In genomic region chr17:60079401-60079861, GRCh38 we compare ENCODE assay signal across 8 cellular contexts. TPM values are rescaled to one million over a fixed set of nuclear protein-coding genes. Genes with fewer than 3 reads are reported as not detected.
DNase-seq lines count a peak whose midpoint lies in the region; ATAC-seq, FAIRE-seq and TF ChIP-seq lines count a peak whose summit lies in the region.

No MANE protein-coding gene starts in this region.

- intact Hi-C loops in adrenal gland (cut with DNase I) = no loop called here

- CTCF ChIA-PET in CD8-positive, alpha-beta memory T cell (lab: Charles Lee) = no interaction called here

- peak overlapping the region in 5 of 8 donors; percentile 22 to 92 (median 68) for H3K27ac Mint-ChIP-seq in CD8-positive, alpha-beta memory T cell

- H3K9me3 ChIP-seq in CD8-positive, alpha-beta memory T cell (ENCODE audit: low read length) = no peaks in the 10 kb centered on the region
- H3K9me3 ChIP-seq in adrenal gland (replicated peaks in 1 of 3) (no peaks in the 10 kb centered on the region), keratinocyte (ENCODE audit: control insufficient read depth, low read depth, low read length) (no peaks in the 10 kb centered on the region)

- H3K9me1 ChIP-seq in keratinocyte (ENCODE audit: control insufficient read depth, extremely low read depth, insufficient read depth, low read length) = no peaks in the 10 kb centered on the region

- no peaks in the 10 kb centered on the region for H3K27me3 Mint-ChIP-seq in CD8-positive, alpha-beta memory T cell

- H3K4me3 ChIP-seq in CD8-positive, alpha-beta memory T cell (ENCODE audit: low read length) = no peak overlapping the region
- peak overlapping the region; percentile 74 for H3K4me3 ChIP-seq in Jurkat, Clone E6-1 (ENCODE audit: low read length)
- H3K4me3 ChIP-seq in adrenal gland (peak overlapping the region in 2 of 4 donors; percentile 49 to 94), keratinocyte (ENCODE audit: control insufficient read depth in 2 of 3, extremely low read depth in 1 of 3, insufficient read depth in 2 of 3, low read depth in 1 of 3, low read length in 3 of 3) (peak overlapping the region; percentile 39 to 72 (median 70))

- H3K27me3 ChIP-seq in CD8-positive, alpha-beta memory T cell (ENCODE audit: insufficient read depth, low read length, poor library complexity, severe bottlenecking) = no peaks in the 10 kb centered on the region
- H3K27me3 ChIP-seq in adrenal gland = no peaks in the 10 kb centered on the region
- no peaks in the 10 kb centered on the region for H3K27me3 ChIP-seq in keratinocyte (ENCODE audit: control insufficient read depth, extremely low read depth, insufficient read depth, low read length)

- DNase-seq in CD8-positive, alpha-beta memory T cell = no peak
- no peak for DNase-seq in Jurkat, Clone E6-1 (ENCODE audit: low read depth, low spot score)
- DNase-seq in adrenal gland (peak in 3 of 7 donors; percentile 14 to 26 (median 19)), keratinocyte (ENCODE audit: low read depth, low spot score) (no peak), superior temporal gyrus (ENCODE audit: extremely low spot score) (peak; percentile 37), kidney glomerular epithelial cell (lab: John Stamatoyannopoulos, UW) (no peak)

- H3K36me3 ChIP-seq in CD8-positive, alpha-beta memory T cell (ENCODE audit: insufficient read depth, low read length) = peaks cover 6% of the 10 kb centered on the region
- H3K36me3 ChIP-seq in adrenal gland (replicated peaks in 1 of 2) (peaks cover 0 to 19% of the 10 kb centered on the region in 2 donors), keratinocyte (ENCODE audit: control insufficient read depth in 2 of 2, extremely low read depth in 1 of 2, insufficient read depth in 2 of 2, low read length in 2 of 2) (peaks cover 0 to 10% of the 10 kb centered on the region in 2 experiments)

- H3K4me2 ChIP-seq in keratinocyte (ENCODE audit: control insufficient read depth, extremely low read depth, insufficient read depth, low read depth, low read length) = peak overlapping the region; percentile 90

- 27 to 37% (median 31%) methylated on average over 8 of the region's 8 CpGs for WGBS in adrenal gland, 4 donors

- no peak overlapping the region for H3K27ac ChIP-seq in CD8-positive, alpha-beta memory T cell (ENCODE audit: low read depth, low read length)
- peak overlapping the region; percentile 22 to 88 (median 73) for H3K27ac ChIP-seq in adrenal gland
- peak overlapping the region; percentile 11 for H3K27ac ChIP-seq in keratinocyte (ENCODE audit: control insufficient read depth, insufficient read depth, low read length)

- H3K9ac ChIP-seq in keratinocyte (ENCODE audit: control insufficient read depth, extremely low read depth, insufficient read depth, low read length) = peak overlapping the region; percentile 77

- FAIRE-seq in keratinocyte (lab: Jason Lieb, UNC) = no peak

- no peak for TF ChIP-seq CTCF in adrenal gland (IDR thresholded peaks at IDR 0.05)
- TF ChIP-seq CTCF in keratinocyte (optimal IDR thresholded peaks at IDR 0.05 in 1 of 3, IDR thresholded peaks at IDR 0.05 in 1 of 3, conservative IDR thresholded peaks at IDR 0.05 in 1 of 3; ENCODE audit: extremely low read depth in 1 of 3, insufficient read depth in 2 of 3, low read length in 3 of 3) = no peak

- H2AFZ ChIP-seq in keratinocyte (ENCODE audit: control insufficient read depth, low read length) = peak overlapping the region; percentile 64

- POLR2A ChIA-PET in CD8-positive, alpha-beta memory T cell (lab: Charles Lee) = no interaction called here

- H3K9me3 Mint-ChIP-seq in CD8-positive, alpha-beta memory T cell = no peaks in the 10 kb centered on the region

- H3K79me2 ChIP-seq in keratinocyte (ENCODE audit: control insufficient read depth, insufficient read depth, low read length) = peaks cover 8% of the 10 kb centered on the region

- peaks cover 16 to 29% (median 26%) of the 10 kb centered on the region in 3 donors for H3K4me1 Mint-ChIP-seq in CD8-positive, alpha-beta memory T cell

- H4K20me1 ChIP-seq in keratinocyte (ENCODE audit: control insufficient read depth, extremely low read depth, insufficient read depth, low read length) = no peaks in the 10 kb centered on the region

- H3K4me1 ChIP-seq in CD8-positive, alpha-beta memory T cell (ENCODE audit: insufficient read depth, low read length) = peaks cover 21% of the 10 kb centered on the region
- H3K4me1 ChIP-seq in adrenal gland (replicated peaks in 1 of 2) = peaks cover 6 to 30% of the 10 kb centered on the region in 2 donors
- peaks cover 58% of the 10 kb centered on the region for H3K4me1 ChIP-seq in keratinocyte (ENCODE audit: control insufficient read depth, extremely low read depth, insufficient read depth, low read length)

- TF ChIP-seq POLR2A in adrenal gland (IDR thresholded peaks at IDR 0.05) = peak in 1 of 2 donors; percentile 42

- dilution Hi-C loops in keratinocyte (cut with MboI; ENCODE audit: extremely low pct_ligation_motif_present, low sequenced_read_pairs) = no loop called here

- H3K36me3 Mint-ChIP-seq in CD8-positive, alpha-beta memory T cell = peaks cover 0 to 19% (median 5%) of the 10 kb centered on the region in 3 donors

- H3K4me3 Mint-ChIP-seq in CD8-positive, alpha-beta memory T cell = peak overlapping the region; percentile 74 to 97 (median 93)

- no peak for ATAC-seq in HG02970 (IDR thresholded peaks at IDR 0.05; ENCODE audit: low FRiP score, unreplicated experiment)
- no peak for ATAC-seq in HG02623 (IDR thresholded peaks at IDR 0.05; ENCODE audit: unreplicated experiment)

RNA-seq across cellular contexts. Expression of gene HEATR6, which starts 0.7 kb away (rescaled TPM):
- 10 to 100 TPM; 22.8 to 24.0 TPM for total RNA-seq in CD8-positive, alpha-beta memory T cell
- 7.6 TPM for polyA plus RNA-seq in CD8-positive, alpha-beta memory T cell
- polyA plus RNA-seq in Jurkat, Clone E6-1 (2012; ENCODE audit: insufficient read depth, insufficient read length) = 17.1 TPM
- 10 to 100 TPM; 18.8 to 30.3 (median 25.0) TPM for total RNA-seq in adrenal gland
- polyA plus RNA-seq in adrenal gland = 10 to 100 TPM; 14.3 to 22.8 (median 15.4) TPM
- 11.7 to 16.1 TPM (median 11.8 TPM) in 3 replicates for polyA plus RNA-seq in keratinocyte
- polyA plus RNA-seq in keratinocyte (2011; ENCODE audit: low read depth) = 5.8 TPM
- 8.0 and 9.8 TPM in 2 replicates for polyA plus RNA-seq in keratinocyte (2011; cell fraction: cytosol; rRNA removed)
- 38.5 and 39.9 TPM in 2 replicates for polyA plus RNA-seq in keratinocyte (2011; cell fraction: nucleus; rRNA removed)
- polyA plus RNA-seq in keratinocyte (2012; ENCODE audit: low replicate concordance) = 9.2 and 9.4 TPM in 2 replicates
- 16.3 to 24.0 TPM (median 23.7 TPM) in 3 replicates for polyA minus RNA-seq in keratinocyte
- polyA minus RNA-seq in keratinocyte (2011; cell fraction: cytosol; rRNA and poly(A)+ RNA removed) = 26.9 TPM
- polyA minus RNA-seq in keratinocyte (2011; cell fraction: nucleus; rRNA and poly(A)+ RNA removed) = 24.2 and 27.5 TPM in 2 replicates
